In genomic region chr11:18775492-18776292, GRCh38 we compare ENCODE assay signal across 8 cellular contexts. TPM values are rescaled to one million over a fixed set of nuclear protein-coding genes. Genes with fewer than 3 reads are reported as not detected.
DNase-seq lines count a peak whose midpoint lies in the region; ATAC-seq and TF ChIP-seq lines count a peak whose summit lies in the region.

No MANE protein-coding gene starts in this region.

- no peaks in the 10 kb centered on the region for H3K36me3 ChIP-seq in adrenal gland (replicated peaks in 1 of 2)

- intact Hi-C loops in adrenal gland (cut with DNase I): no loop called here

- in situ Hi-C loops in G401 (cut with HindIII; ENCODE audit: low sequenced_read_pairs): no loop called here

- peak; percentile 10 for DNase-seq in G401 (ENCODE audit: low spot score)
- DNase-seq in HL-60 (ENCODE audit: low read depth in 1 of 2, low spot score in 1 of 2): peak; percentile 30 to 56
- peak; percentile 68 for DNase-seq in SK-N-DZ (ENCODE audit: low spot score)
- DNase-seq in adrenal gland: peak; percentile 62 to 87 (median 81)
- DNase-seq in iPS-NIHi7 (ENCODE audit: extremely low spot score): peak; percentile 80
- DNase-seq in stimulated activated CD4-positive, alpha-beta T cell treated with anti-CD3 and anti-CD28 coated beads, TNF-alpha, amount 100 ng/mL, for 48 hours (ENCODE audit: low read depth in 3 of 3): peak; percentile 36 to 77 (median 41)

- no peaks in the 10 kb centered on the region for H3K9me3 ChIP-seq in adrenal gland (replicated peaks in 1 of 3)

- no peaks in the 10 kb centered on the region for H3K4me1 ChIP-seq in adrenal gland (replicated peaks in 1 of 2)

- H3K4me3 ChIP-seq in HL-60 (replicated peaks; ENCODE audit: insufficient read depth, low read length): no peak overlapping the region
- H3K4me3 ChIP-seq in adrenal gland: no peak overlapping the region

- TF ChIP-seq POLR2A in adrenal gland (IDR thresholded peaks at IDR 0.05): no peak

- H3K27me3 ChIP-seq in HL-60 (ENCODE audit: insufficient read depth, poor library complexity, severe bottlenecking) (no peaks in the 10 kb centered on the region), adrenal gland (no peaks in the 10 kb centered on the region)

- 37 to 54% (median 46%) methylated on average over 13 to 16 of the region's 16 CpGs for WGBS in adrenal gland, 4 donors

- ATAC-seq in GM21381 (IDR thresholded peaks at IDR 0.05; ENCODE audit: unreplicated experiment) (peak; percentile 82), HG03025 (IDR thresholded peaks at IDR 0.05; ENCODE audit: low FRiP score, unreplicated experiment) (no peak)

- peak; percentile 87 for TF ChIP-seq CTCF in HL-60 (IDR thresholded peaks at IDR 0.05; ENCODE audit: insufficient read depth, low read length)
- peak; percentile 43 to 65 (median 54) for TF ChIP-seq CTCF in adrenal gland (IDR thresholded peaks at IDR 0.05)

- no peak overlapping the region for H3K27ac ChIP-seq in HL-60 (replicated peaks)
- no peak overlapping the region for H3K27ac ChIP-seq in adrenal gland

RNA-seq across cellular contexts. Expression of gene PTPN5, which starts 15.9 kb away (rescaled TPM):
- total RNA-seq in G401 (2014; rRNA removed; shearing (Covaris generic)): not detected in 2 replicates
- 4.2 and 4.7 TPM in 2 replicates for polyA plus RNA-seq in SK-N-DZ (2014; cell fraction: cytosol; rRNA removed)
- 11.9 and 12.0 TPM in 2 replicates for polyA plus RNA-seq in SK-N-DZ (2014; cell fraction: nucleus; rRNA removed)
- total RNA-seq in adrenal gland: under 1 TPM in 6 of 8 donors, not detected in 2; 0.06 to 0.43 (median 0.26) TPM
- polyA plus RNA-seq in adrenal gland: 1 to 10 TPM in 1 of 3 donors, under 1 TPM in 2; 0.15 to 1.3 (median 0.67) TPM

RNA-seq across cellular contexts. Expression of gene IGSF22, which starts 49.7 kb away (rescaled TPM):
- total RNA-seq in G401 (2014; rRNA removed; shearing (Covaris generic)): not detected in 2 replicates
- 0.03 and 0.05 TPM in 2 replicates for polyA plus RNA-seq in SK-N-DZ (2014; cell fraction: cytosol; rRNA removed)
- 0.10 and 0.37 TPM in 2 replicates for polyA plus RNA-seq in SK-N-DZ (2014; cell fraction: nucleus; rRNA removed)
- total RNA-seq in adrenal gland: 1 to 10 TPM in 3 of 8 donors, under 1 TPM in 2, not detected in 3; 0.10 to 2.0 (median 1.1) TPM
- under 1 TPM; 0.27 to 0.97 (median 0.44) TPM for polyA plus RNA-seq in adrenal gland

Comparison
In these comparisons a context has a peak if more than half of its experiments do, and no peak if none do; other contexts are left out.
1. DNase-seq: peak in every context shown above with its lines; median percentile 81 in adrenal gland; 80 in iPS-NIHi7; 68 in SK-N-DZ; 43 in HL-60; 41 in stimulated activated CD4-positive, alpha-beta T cell treated with anti-CD3 and anti-CD28 coated beads, TNF-alpha, amount 100 ng/mL, for 48 hours; 10 in G401.